In the genomic region with DNA sequence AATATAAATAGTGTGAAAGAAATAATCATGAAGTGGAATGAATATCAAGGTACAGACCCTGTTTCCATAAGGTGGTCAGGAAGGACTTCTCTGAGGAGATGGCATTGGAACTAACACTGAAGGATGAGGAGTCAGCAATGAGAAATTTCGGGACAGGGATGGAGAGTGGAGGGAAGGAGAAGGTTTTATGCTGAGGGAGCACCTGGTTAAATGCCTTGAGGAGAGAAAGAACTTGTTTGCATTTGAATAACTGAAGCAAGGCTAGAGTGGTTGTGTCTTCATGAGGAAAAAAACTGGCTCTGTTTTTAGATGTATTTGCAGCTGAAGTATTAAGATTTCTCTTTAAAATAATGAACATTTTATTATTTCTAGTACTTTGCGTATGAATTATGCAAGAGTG, we compare ENCODE assay signal across 9 cellular contexts.
"Had no signal": no experiment of that assay in that cellular context is flagged by ENCODE, and none has a peak within 500 bp of the region (broad histone marks: within the 10 kb centered on the region; RNA-seq: fewer than 3 reads in every experiment).

No MANE protein-coding gene starts in this region.

- H3K27ac Mint-ChIP-seq: HFFc6, IgD-negative memory B cell had no signal

- ATAC-seq: HepG2 had no signal

- H3K36me3 Mint-ChIP-seq: IgD-negative memory B cell had no signal

- H3K9me3 Mint-ChIP-seq: HFFc6, IgD-negative memory B cell had no signal

- H3K9ac ChIP-seq: KMS-11 had no signal

- H3K4me1 Mint-ChIP-seq: IgD-negative memory B cell had no signal

- H3K27me3 Mint-ChIP-seq: IgD-negative memory B cell had no signal

- H3K27ac ChIP-seq: HL-60, KMS-11 had no signal

- DNase-seq: GOT3, H7, HCEC 1CT, HFFc6, KBM-7 had no signal

- H3K4me3 Mint-ChIP-seq: HFFc6, IgD-negative memory B cell had no signal

- H3K4me2 ChIP-seq: KMS-11 had no signal
